29 cellular contexts compared by ENCODE assay signal in the genomic region with DNA sequence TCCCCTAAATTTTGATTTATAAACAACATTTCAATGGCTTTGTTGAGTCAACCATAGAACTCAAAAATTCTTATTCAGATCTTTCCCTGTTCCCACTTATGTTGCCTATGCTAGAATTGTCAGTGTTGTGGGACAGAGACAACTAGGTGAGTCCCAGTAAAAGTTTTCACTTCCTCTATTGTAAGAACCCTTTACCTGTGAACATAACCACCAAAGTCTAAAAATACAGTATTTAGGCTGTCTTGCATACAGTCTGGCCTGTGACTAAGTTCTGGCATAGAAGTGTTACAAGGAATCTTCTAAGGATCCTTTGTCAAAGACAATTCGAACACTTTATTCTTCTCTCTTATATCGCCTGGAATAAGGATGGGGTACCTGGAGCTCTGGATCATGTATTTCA.
"Had no signal": no experiment of that assay in that cellular context is flagged by ENCODE, and none has a peak within 500 bp of the region (broad histone marks: within the 10 kb centered on the region; RNA-seq: fewer than 3 reads in every experiment).

No MANE protein-coding gene starts in this region.

- H3K27me3 ChIP-seq: dorsolateral prefrontal cortex, esophagus squamous epithelium, gastrocnemius medialis, heart right ventricle, left lung had no signal

- ATAC-seq: esophagus mucosa; gastrocnemius medialis; heart right ventricle; left cardiac atrium; left lung; left ventricle myocardium superior; mucosa of descending colon; naive thymus-derived CD8-positive, alpha-beta T cell had no signal

- DNase-seq: dermis blood vessel endothelial cell; dorsolateral prefrontal cortex; effector CD4-positive, alpha-beta T cell; effector memory CD4-positive, alpha-beta T cell; endodermal cell; erythroblast; esophagus squamous epithelium; foreskin fibroblast; foreskin melanocyte; gastrocnemius medialis; glutamatergic neuron; head of caudate nucleus; heart right ventricle; hippocampal formation; left cardiac atrium; left lung; left ventricle myocardium superior; mammary epithelial cell; mesenchymal stem cell; mucosa of descending colon; naive B cell; naive thymus-derived CD8-positive, alpha-beta T cell had no signal

- H3K4me3 ChIP-seq: coronary artery, dorsolateral prefrontal cortex, esophagus squamous epithelium, gastrocnemius medialis, heart right ventricle, left lung, lung, mucosa of descending colon had no signal

- H3K9me3 ChIP-seq: esophagus squamous epithelium, gastrocnemius medialis, left lung, mucosa of descending colon had no signal

- H3K36me3 ChIP-seq: esophagus squamous epithelium, gastrocnemius medialis, heart right ventricle, left lung had no signal

- H3K4me1 ChIP-seq: esophagus squamous epithelium, gastrocnemius medialis, heart right ventricle, left lung had no signal

- FAIRE-seq: colon, islet of Langerhans, keratinocyte had no signal

- H3K27ac ChIP-seq: coronary artery, dorsolateral prefrontal cortex, epithelial cell of prostate, esophagus squamous epithelium, gastrocnemius medialis, heart right ventricle, left lung had no signal
